In genomic region chr1:151998611-151999362, GRCh38 we compare ENCODE assay signal across 26 cellular contexts. TPM values are rescaled to one million over a fixed set of nuclear protein-coding genes. Genes with fewer than 3 reads are reported as not detected.
A peak's percentile ranks its signal among the peaks of the same experiment; 100 is the strongest.
DNase-seq lines count a peak whose midpoint lies in the region; ATAC-seq, FAIRE-seq and TF ChIP-seq lines count a peak whose summit lies in the region.
"Had no signal": no experiment of that assay in that cellular context is flagged by ENCODE, and none has a peak within 500 bp of the region (broad histone marks: within the 10 kb centered on the region; RNA-seq: fewer than 3 reads in every experiment).

No MANE protein-coding gene starts in this region.

- H3K27me3 Mint-ChIP-seq in activated CD8-positive, alpha-beta T cell treated with anti-CD3 and anti-CD28 coated beads, Interleukin-2, amount 10 ng/mL, durations not matched to agents 7 days and 5 days (ENCODE audit: low read depth): peaks cover 21% of the 10 kb centered on the region

- intact Hi-C loops in left colon (cut with DNase I, micrococcal nuclease): loop anchor here in 1 of 2 donors (5.0 kb wide), 1 partner anchor 66 kb away; no protein-coding TSS in a partner anchor

- H3K4me3 Mint-ChIP-seq in activated CD8-positive, alpha-beta T cell treated with anti-CD3 and anti-CD28 coated beads, Interleukin-2, amount 10 ng/mL, durations not matched to agents 7 days and 5 days: no peak overlapping the region
- H3K4me3 Mint-ChIP-seq: CD4-positive, alpha-beta T cell; neural crest cell had no signal

- TF ChIP-seq CTCF in bronchial epithelial cell (IDR thresholded peaks at IDR 0.05; ENCODE audit: insufficient read depth, low read length, severe bottlenecking) (no peak), foreskin fibroblast (IDR thresholded peaks at IDR 0.05; ENCODE audit: low read depth, low read length) (no peak)

- no peaks in the 10 kb centered on the region for H3K36me3 Mint-ChIP-seq in activated CD8-positive, alpha-beta T cell treated with anti-CD3 and anti-CD28 coated beads, Interleukin-2, amount 10 ng/mL, durations not matched to agents 7 days and 5 days (ENCODE audit: low read depth)

- CTCF ChIA-PET in activated CD8-positive, alpha-beta T cell treated with anti-CD3 and anti-CD28 coated beads, Interleukin-2, amount 10 ng/mL, durations not matched to agents 7 days and 5 days (lab: Charles Lee): interaction anchor here (0.9 to 27.4 kb wide), 14 partner anchors 11 to 109 kb away, joined by 3 to 1011 read pairs (median 8); partner anchors contain the start of gene S100A11

- H3K9me3 Mint-ChIP-seq in activated CD8-positive, alpha-beta T cell treated with anti-CD3 and anti-CD28 coated beads, Interleukin-2, amount 10 ng/mL, durations not matched to agents 7 days and 5 days (ENCODE audit: insufficient read depth): no peaks in the 10 kb centered on the region
- H3K9me3 Mint-ChIP-seq: CD4-positive, alpha-beta T cell; neural crest cell had no signal

- FAIRE-seq in bronchial epithelial cell (lab: Jason Lieb, UNC): peak; percentile 96
- FAIRE-seq: H1, HTR-8/SVneo had no signal

- DNase-seq in Daoy (ENCODE audit: low read depth): peak; percentile 47
- DNase-seq in LoVo (ENCODE audit: low spot score): peak; percentile 75
- DNase-seq in bronchial epithelial cell (ENCODE audit: low read depth): peak; percentile 98
- DNase-seq in left colon: no peak
- DNase-seq in foreskin fibroblast: no peak
- DNase-seq in activated CD8-positive, alpha-beta T cell treated with anti-CD3 and anti-CD28 coated beads, Interleukin-2, amount 10 ng/mL, durations not matched to agents 7 days and 5 days: no peak
- no peak for DNase-seq in stimulated activated CD4-positive, alpha-beta T cell treated with anti-CD3 and anti-CD28 coated beads, Interleukin-4, amount 100 ng/mL, for 4 hours
- DNase-seq: activated CD4-positive, alpha-beta T cell treated with anti-CD3 and anti-CD28 coated beads, Interleukin-2, amount 50 U/mL, for 48 hours; activated naive CD4-positive, alpha-beta T cell; activated T-cell treated with anti-CD3 and anti-CD28 coated beads, Interleukin-2, amount 50 U/mL, for 1 hour; caudate nucleus; CD4-positive, alpha-beta T cell; dorsolateral prefrontal cortex; erythroblast; left ventricle myocardium inferior; NCI-H1436; NCI-H2171; stimulated activated naive CD8-positive, alpha-beta T cell treated with anti-CD3 and anti-CD28 coated beads, Interleukin-15, Interleukin-2, amounts not matched to agents 100 U/mL and 50 U/mL, for 24 hours; T-helper 2 cell; WERI-Rb-1 had no signal

- POLR2A ChIA-PET in activated CD8-positive, alpha-beta T cell treated with anti-CD3 and anti-CD28 coated beads, Interleukin-2, amount 10 ng/mL, durations not matched to agents 7 days and 5 days (lab: Charles Lee): interaction anchor here (0.7 to 0.8 kb wide), 2 partner anchors 8 to 31 kb away, joined by 3 to 5 read pairs; no protein-coding TSS in a partner anchor

- H3K27me3 ChIP-seq in bronchial epithelial cell (ENCODE audit: control insufficient read depth, insufficient read depth, low read length): no peaks in the 10 kb centered on the region
- H3K27me3 ChIP-seq: tibial nerve had no signal

- H3K4me1 Mint-ChIP-seq in activated CD8-positive, alpha-beta T cell treated with anti-CD3 and anti-CD28 coated beads, Interleukin-2, amount 10 ng/mL, durations not matched to agents 7 days and 5 days (ENCODE audit: low read depth): peaks cover 21% of the 10 kb centered on the region

- H3K4me3 ChIP-seq in bronchial epithelial cell (ENCODE audit: low read depth, low read length) (no peak overlapping the region), foreskin fibroblast (ENCODE audit: low read depth in 1 of 2, low read length in 2 of 2) (no peak overlapping the region)
- H3K4me3 ChIP-seq: dorsolateral prefrontal cortex, left ventricle myocardium inferior, tibial nerve had no signal

- ATAC-seq in left colon: peak; percentile 28
- no peak for ATAC-seq in activated CD4-positive, CD25-positive, alpha-beta regulatory T cell treated with anti-CD3 and anti-CD28 coated beads, Interleukin-2, amount 50 U/mL, for 24 hours
- ATAC-seq in activated CD8-positive, alpha-beta T cell treated with anti-CD3 and anti-CD28 coated beads, Interleukin-2, amount 10 ng/mL, durations not matched to agents 7 days and 5 days: no peak
- ATAC-seq: stimulated activated naive CD8-positive, alpha-beta T cell treated with anti-CD3 and anti-CD28 coated beads, Interleukin-15, Interleukin-2, amounts not matched to agents 100 U/mL and 50 U/mL, for 24 hours had no signal

- no peak overlapping the region for H3K27ac Mint-ChIP-seq in activated CD8-positive, alpha-beta T cell treated with anti-CD3 and anti-CD28 coated beads, Interleukin-2, amount 10 ng/mL, durations not matched to agents 7 days and 5 days
- H3K27ac Mint-ChIP-seq: CD4-positive, alpha-beta T cell; progenitor cell of endocrine pancreas had no signal

- no peaks in the 10 kb centered on the region for H3K36me3 ChIP-seq in bronchial epithelial cell (ENCODE audit: control insufficient read depth, insufficient read depth, low read length)
- H3K36me3 ChIP-seq: left ventricle myocardium inferior, tibial nerve, WERI-Rb-1 had no signal

RNA-seq across cellular contexts. Expression of gene S100A10, which starts 5.1 kb away (rescaled TPM):
- total RNA-seq in Daoy (2014; rRNA removed; shearing (Covaris generic)): 68.5 and 77.3 TPM in 2 replicates
- total RNA-seq in bronchial epithelial cell: 120 and 212 TPM in 2 replicates
- total RNA-seq in left colon: 1,000 to 10,000 TPM; 1,029 to 1,322 TPM
- 100 to 1,000 TPM; 540 to 571 TPM for total RNA-seq in activated CD8-positive, alpha-beta T cell treated with anti-CD3 and anti-CD28 coated beads, Interleukin-2, amount 10 ng/mL, durations not matched to agents 7 days and 5 days

RNA-seq across cellular contexts. Expression of gene S100A11, which starts 38.0 kb away (rescaled TPM):
- total RNA-seq in Daoy (2014; rRNA removed; shearing (Covaris generic)): 289 and 308 TPM in 2 replicates
- total RNA-seq in bronchial epithelial cell (58.7 and 151 TPM in 2 replicates), left colon (100 to 1,000 TPM; 115 to 178 TPM)
- 100 to 1,000 TPM; 269 to 293 TPM for total RNA-seq in activated CD8-positive, alpha-beta T cell treated with anti-CD3 and anti-CD28 coated beads, Interleukin-2, amount 10 ng/mL, durations not matched to agents 7 days and 5 days

Comparison
In these comparisons a context has a peak if more than half of its experiments do, and no peak if none do; other contexts are left out.
1. DNase-seq: peak in Daoy (single experiment), LoVo (single experiment) and bronchial epithelial cell (single experiment); none in left colon (0 of 2), foreskin fibroblast (0 of 2), activated CD8-positive, alpha-beta T cell treated with anti-CD3 and anti-CD28 coated beads, Interleukin-2, amount 10 ng/mL, durations not matched to agents 7 days and 5 days (single experiment) and stimulated activated CD4-positive, alpha-beta T cell treated with anti-CD3 and anti-CD28 coated beads, Interleukin-4, amount 100 ng/mL, for 4 hours (0 of 2).